ENCODE assay signal across 1 cellular context in the genomic region with DNA sequence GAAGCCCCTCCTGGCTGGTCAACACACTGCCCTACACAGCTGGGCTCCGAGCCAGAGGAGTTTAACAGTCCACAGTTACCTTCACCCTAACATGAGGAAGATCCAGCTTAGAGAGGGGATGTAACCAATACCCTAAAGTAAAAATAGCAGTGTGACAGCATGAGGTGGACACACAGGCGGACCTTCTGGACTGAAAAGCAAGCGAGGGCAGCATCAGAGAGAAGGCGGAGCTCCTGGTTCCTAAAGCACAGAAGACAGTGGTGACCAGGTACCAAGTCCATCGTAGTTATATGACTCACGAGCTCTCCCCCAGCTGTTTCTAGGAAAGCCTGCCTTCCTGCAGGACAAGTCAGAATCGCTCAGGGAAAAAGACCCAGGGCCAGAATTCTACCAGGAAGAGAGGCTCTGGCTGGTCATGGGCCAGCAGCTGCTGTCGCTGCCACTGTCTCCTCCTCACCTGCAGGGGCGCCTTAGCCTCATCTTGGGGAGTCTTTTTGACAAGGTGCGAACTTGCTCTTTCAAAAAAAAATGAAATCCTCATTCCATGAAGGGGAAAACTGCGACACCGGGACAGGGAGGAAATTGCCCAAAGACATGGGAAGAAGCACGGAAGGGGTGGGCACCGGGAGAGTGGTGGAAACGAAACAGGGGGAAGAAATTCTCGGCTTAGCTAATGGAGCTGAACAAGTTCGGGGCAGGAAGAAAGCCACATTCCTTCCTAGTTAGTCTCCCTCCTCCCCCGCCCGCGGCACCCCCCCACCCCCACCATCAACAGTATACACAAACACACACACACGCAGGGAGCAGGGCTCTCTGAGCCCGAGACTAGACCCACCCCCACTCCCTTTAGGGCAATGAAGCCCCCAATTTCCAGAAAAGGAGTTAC.
TF ChIP-seq lines count a peak whose summit lies in the region.

No MANE protein-coding gene starts in this region.

TF ChIP-seq in K562, 482 proteins besides CTCF, POLR2A, EP300 and RAD21 (continued from another document and continues in another):
- TF ChIP-seq, protein P1, sequence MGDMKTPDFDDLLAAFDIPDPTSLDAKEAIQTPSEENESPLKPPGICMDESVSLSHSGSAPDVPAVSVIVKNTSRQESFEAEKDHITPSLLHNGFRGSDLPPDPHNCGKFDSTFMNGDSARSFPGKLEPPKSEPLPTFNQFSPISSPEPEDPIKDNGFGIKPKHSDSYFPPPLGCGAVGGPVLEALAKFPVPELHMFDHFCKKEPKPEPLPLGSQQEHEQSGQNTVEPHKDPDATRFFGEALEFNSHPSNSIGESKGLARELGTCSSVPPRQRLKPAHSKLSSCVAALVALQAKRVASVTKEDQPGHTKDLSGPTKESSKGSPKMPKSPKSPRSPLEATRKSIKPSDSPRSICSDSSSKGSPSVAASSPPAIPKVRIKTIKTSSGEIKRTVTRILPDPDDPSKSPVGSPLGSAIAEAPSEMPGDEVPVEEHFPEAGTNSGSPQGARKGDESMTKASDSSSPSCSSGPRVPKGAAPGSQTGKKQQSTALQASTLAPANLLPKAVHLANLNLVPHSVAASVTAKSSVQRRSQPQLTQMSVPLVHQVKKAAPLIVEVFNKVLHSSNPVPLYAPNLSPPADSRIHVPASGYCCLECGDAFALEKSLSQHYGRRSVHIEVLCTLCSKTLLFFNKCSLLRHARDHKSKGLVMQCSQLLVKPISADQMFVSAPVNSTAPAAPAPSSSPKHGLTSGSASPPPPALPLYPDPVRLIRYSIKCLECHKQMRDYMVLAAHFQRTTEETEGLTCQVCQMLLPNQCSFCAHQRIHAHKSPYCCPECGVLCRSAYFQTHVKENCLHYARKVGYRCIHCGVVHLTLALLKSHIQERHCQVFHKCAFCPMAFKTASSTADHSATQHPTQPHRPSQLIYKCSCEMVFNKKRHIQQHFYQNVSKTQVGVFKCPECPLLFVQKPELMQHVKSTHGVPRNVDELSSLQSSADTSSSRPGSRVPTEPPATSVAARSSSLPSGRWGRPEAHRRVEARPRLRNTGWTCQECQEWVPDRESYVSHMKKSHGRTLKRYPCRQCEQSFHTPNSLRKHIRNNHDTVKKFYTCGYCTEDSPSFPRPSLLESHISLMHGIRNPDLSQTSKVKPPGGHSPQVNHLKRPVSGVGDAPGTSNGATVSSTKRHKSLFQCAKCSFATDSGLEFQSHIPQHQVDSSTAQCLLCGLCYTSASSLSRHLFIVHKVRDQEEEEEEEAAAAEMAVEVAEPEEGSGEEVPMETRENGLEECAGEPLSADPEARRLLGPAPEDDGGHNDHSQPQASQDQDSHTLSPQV (IDR thresholded peaks at IDR 0.05): no peak
- TF ChIP-seq ERF (CRISPR knock-in tag; IDR thresholded peaks at IDR 0.05) (no peak), ZKSCAN3 (CRISPR knock-in tag; IDR thresholded peaks at IDR 0.05) (no peak), ZNF316 (IDR thresholded peaks at IDR 0.05) (no peak), SMARCC2 (IDR thresholded peaks at IDR 0.05; ENCODE audit: low read depth) (no peak), SIN3A (IDR thresholded peaks at IDR 0.05; ENCODE audit: borderline replicate concordance in 2 of 2, control insufficient read depth in 1 of 2, low read depth in 2 of 2, low read length in 2 of 2) (no peak), ZFPM2 (CRISPR knock-in tag; IDR thresholded peaks at IDR 0.05) (no peak), TAF9B (IDR thresholded peaks at IDR 0.05; ENCODE audit: partially characterized antibody) (no peak), ESRRA (IDR thresholded peaks at IDR 0.05; ENCODE audit: borderline replicate concordance, low read depth) (no peak), RBM25 (IDR thresholded peaks at IDR 0.05; ENCODE audit: low read depth, low read length, severe bottlenecking) (no peak), ATF1 (CRISPR knock-in tag; IDR thresholded peaks at IDR 0.05) (no peak), ATF1 (tag; IDR thresholded peaks at IDR 0.05) (no peak)
- TF ChIP-seq, protein P2, sequence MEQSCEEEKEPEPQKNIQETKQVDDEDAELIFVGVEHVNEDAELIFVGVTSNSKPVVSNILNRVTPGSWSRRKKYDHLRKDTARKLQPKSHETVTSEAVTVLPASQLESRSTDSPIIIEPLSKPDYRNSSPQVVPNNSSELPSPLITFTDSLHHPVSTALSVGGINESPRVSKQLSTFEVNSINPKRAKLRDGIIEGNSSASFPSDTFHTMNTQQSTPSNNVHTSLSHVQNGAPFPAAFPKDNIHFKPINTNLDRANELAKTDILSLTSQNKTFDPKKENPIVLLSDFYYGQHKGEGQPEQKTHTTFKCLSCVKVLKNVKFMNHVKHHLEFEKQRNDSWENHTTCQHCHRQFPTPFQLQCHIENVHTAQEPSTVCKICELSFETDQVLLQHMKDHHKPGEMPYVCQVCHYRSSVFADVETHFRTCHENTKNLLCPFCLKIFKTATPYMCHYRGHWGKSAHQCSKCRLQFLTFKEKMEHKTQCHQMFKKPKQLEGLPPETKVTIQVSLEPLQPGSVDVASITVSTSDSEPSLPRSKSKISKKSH (CRISPR knock-in tag; IDR thresholded peaks at IDR 0.05): no peak
- TF ChIP-seq, protein P3, sequence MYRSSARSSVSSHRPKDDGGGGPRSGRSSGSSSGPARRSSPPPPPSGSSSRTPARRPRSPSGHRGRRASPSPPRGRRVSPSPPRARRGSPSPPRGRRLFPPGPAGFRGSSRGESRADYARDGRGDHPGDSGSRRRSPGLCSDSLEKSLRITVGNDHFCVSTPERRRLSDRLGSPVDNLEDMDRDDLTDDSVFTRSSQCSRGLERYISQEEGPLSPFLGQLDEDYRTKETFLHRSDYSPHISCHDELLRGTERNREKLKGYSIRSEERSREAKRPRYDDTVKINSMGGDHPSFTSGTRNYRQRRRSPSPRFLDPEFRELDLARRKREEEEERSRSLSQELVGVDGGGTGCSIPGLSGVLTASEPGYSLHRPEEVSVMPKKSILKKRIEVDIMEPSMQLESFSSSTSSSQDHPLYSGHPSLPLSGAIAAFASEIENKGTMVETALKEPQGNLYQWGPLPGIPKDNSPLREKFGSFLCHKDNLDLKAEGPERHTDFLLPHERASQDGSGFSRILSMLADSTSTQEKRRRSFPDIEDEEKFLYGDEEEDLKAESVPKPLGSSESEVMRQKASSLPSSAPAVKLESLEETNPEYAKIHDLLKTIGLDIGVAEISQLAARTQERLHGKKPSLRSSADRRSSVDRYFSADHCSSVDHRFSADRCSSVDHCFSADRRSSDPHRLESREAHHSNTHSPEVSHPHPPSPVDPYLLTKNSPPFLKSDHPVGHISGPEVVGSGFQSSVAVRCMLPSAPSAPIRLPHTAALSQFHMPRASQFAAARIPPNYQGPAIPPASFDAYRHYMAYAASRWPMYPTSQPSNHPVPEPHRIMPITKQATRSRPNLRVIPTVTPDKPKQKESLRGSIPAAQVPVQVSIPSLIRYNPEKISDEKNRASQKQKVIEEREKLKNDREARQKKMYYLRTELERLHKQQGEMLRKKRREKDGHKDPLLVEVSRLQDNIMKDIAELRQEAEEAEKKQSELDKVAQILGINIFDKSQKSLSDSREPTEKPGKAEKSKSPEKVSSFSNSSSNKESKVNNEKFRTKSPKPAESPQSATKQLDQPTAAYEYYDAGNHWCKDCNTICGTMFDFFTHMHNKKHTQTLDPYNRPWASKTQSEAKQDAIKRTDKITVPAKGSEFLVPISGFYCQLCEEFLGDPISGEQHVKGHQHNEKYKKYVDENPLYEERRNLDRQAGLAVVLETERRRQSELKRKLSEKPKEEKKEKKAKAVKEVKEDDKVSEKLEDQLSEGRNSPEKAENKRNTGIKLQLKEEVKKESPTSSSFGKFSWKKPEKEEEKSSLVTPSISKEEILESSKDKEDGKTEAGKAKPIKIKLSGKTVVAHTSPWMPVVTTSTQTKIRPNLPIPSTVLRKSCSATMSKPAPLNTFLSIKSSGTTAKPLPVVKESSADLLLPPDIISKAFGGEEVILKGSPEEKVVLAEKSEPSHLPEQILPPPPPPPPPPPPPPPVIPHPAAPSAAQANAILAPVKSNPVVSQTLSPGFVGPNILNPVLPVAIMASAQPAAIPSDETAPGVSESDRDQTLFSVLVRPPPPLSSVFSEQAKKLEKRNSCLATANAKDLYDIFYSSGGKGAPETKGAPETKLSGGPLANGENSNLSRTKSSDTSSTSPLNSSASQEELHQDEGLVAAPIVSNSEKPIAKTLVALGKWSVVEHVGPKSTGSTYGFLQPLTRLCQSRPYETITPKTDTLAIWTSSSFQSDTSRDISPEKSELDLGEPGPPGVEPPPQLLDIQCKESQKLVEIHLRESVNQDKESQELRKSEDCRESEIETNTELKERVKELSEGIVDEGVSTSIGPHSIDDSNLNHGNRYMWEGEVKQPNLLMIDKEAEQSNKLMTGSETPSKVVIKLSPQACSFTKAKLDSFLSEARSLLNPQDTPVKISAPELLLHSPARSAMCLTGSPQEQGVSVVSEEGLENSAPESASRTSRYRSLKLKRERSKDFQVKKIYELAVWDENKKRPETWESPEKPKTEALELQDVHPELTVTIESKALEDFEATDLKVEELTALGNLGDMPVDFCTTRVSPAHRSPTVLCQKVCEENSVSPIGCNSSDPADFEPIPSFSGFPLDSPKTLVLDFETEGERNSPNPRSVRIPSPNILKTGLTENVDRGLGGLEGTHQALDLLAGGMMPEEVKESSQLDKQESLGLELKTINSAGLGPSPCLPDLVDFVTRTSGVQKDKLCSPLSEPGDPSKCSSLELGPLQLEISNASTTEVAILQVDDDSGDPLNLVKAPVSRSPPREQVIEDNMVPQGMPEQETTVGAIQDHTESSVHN (IDR thresholded peaks at IDR 0.05; ENCODE audit: borderline replicate concordance in 1 of 2, low read depth in 1 of 2): no peak
- TF ChIP-seq, protein P4, sequence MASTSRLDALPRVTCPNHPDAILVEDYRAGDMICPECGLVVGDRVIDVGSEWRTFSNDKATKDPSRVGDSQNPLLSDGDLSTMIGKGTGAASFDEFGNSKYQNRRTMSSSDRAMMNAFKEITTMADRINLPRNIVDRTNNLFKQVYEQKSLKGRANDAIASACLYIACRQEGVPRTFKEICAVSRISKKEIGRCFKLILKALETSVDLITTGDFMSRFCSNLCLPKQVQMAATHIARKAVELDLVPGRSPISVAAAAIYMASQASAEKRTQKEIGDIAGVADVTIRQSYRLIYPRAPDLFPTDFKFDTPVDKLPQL (IDR thresholded peaks at IDR 0.05; ENCODE audit: extremely low read depth, insufficient read length): no peak
- TF ChIP-seq, protein P5, sequence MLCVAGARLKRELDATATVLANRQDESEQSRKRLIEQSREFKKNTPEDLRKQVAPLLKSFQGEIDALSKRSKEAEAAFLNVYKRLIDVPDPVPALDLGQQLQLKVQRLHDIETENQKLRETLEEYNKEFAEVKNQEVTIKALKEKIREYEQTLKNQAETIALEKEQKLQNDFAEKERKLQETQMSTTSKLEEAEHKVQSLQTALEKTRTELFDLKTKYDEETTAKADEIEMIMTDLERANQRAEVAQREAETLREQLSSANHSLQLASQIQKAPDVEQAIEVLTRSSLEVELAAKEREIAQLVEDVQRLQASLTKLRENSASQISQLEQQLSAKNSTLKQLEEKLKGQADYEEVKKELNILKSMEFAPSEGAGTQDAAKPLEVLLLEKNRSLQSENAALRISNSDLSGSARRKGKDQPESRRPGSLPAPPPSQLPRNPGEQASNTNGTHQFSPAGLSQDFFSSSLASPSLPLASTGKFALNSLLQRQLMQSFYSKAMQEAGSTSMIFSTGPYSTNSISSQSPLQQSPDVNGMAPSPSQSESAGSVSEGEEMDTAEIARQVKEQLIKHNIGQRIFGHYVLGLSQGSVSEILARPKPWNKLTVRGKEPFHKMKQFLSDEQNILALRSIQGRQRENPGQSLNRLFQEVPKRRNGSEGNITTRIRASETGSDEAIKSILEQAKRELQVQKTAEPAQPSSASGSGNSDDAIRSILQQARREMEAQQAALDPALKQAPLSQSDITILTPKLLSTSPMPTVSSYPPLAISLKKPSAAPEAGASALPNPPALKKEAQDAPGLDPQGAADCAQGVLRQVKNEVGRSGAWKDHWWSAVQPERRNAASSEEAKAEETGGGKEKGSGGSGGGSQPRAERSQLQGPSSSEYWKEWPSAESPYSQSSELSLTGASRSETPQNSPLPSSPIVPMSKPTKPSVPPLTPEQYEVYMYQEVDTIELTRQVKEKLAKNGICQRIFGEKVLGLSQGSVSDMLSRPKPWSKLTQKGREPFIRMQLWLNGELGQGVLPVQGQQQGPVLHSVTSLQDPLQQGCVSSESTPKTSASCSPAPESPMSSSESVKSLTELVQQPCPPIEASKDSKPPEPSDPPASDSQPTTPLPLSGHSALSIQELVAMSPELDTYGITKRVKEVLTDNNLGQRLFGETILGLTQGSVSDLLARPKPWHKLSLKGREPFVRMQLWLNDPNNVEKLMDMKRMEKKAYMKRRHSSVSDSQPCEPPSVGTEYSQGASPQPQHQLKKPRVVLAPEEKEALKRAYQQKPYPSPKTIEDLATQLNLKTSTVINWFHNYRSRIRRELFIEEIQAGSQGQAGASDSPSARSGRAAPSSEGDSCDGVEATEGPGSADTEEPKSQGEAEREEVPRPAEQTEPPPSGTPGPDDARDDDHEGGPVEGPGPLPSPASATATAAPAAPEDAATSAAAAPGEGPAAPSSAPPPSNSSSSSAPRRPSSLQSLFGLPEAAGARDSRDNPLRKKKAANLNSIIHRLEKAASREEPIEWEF (CRISPR knock-in tag; IDR thresholded peaks at IDR 0.05): no peak
- TF ChIP-seq, protein P6, sequence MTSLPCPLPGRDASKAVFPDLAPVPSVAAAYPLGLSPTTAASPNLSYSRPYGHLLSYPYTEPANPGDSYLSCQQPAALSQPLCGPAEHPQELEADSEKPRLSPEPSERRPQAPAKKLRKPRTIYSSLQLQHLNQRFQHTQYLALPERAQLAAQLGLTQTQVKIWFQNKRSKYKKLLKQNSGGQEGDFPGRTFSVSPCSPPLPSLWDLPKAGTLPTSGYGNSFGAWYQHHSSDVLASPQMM (CRISPR knock-in tag; IDR thresholded peaks at IDR 0.05): no peak
- TF ChIP-seq, protein P7, sequence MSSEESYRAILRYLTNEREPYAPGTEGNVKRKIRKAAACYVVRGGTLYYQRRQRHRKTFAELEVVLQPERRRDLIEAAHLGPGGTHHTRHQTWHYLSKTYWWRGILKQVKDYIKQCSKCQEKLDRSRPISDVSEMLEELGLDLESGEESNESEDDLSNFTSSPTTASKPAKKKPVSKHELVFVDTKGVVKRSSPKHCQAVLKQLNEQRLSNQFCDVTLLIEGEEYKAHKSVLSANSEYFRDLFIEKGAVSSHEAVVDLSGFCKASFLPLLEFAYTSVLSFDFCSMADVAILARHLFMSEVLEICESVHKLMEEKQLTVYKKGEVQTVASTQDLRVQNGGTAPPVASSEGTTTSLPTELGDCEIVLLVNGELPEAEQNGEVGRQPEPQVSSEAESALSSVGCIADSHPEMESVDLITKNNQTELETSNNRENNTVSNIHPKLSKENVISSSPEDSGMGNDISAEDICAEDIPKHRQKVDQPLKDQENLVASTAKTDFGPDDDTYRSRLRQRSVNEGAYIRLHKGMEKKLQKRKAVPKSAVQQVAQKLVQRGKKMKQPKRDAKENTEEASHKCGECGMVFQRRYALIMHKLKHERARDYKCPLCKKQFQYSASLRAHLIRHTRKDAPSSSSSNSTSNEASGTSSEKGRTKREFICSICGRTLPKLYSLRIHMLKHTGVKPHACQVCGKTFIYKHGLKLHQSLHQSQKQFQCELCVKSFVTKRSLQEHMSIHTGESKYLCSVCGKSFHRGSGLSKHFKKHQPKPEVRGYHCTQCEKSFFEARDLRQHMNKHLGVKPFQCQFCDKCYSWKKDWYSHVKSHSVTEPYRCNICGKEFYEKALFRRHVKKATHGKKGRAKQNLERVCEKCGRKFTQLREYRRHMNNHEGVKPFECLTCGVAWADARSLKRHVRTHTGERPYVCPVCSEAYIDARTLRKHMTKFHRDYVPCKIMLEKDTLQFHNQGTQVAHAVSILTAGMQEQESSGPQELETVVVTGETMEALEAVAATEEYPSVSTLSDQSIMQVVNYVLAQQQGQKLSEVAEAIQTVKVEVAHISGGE (CRISPR knock-in tag; IDR thresholded peaks at IDR 0.05): no peak
- TF ChIP-seq, protein P8, sequence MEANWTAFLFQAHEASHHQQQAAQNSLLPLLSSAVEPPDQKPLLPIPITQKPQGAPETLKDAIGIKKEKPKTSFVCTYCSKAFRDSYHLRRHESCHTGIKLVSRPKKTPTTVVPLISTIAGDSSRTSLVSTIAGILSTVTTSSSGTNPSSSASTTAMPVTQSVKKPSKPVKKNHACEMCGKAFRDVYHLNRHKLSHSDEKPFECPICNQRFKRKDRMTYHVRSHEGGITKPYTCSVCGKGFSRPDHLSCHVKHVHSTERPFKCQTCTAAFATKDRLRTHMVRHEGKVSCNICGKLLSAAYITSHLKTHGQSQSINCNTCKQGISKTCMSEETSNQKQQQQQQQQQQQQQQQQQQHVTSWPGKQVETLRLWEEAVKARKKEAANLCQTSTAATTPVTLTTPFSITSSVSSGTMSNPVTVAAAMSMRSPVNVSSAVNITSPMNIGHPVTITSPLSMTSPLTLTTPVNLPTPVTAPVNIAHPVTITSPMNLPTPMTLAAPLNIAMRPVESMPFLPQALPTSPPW (CRISPR knock-in tag; IDR thresholded peaks at IDR 0.05): peak; percentile 77; the same call in 1 of the 2 replicates
